ENCODE assay signal across 27 cellular contexts in the genomic region with DNA sequence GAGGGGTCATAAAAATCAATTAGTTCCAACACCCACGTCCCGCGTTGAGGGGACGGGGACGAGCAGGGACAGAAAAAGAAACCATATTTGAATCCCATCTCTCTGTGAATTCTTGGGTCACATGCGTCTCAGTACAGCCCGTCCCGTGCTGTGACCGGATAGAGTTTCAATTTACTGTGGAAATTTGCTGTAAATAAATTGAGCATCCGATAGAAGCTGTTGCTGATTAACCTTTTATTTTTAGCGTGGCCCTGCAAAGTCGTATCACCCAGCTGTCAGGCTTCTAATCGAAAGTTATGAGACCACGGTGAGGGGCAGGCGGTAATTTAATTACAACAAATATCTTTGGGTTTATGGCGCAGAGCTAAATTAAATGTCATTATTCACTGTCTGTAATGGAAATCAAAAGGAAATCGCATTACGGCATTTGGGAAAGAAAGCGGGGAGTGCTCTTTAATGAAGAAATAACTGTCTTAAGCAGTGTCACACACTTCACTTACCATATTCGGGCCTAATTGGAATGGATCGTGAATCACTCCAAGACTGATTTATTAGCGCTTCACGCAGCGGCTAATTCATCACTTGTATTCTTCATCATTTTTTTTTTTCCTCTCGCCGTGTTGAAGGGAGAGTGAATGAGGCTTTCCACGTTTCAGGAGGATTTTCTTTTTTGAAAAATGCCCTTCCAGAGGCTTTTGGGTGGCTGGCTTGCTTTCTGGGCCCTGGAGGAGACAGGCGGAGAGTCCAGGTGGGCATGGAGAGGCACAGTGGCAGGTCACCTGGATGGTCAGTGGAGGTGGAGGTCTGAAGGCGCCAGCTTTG. TPM values are rescaled to one million over a fixed set of nuclear protein-coding genes. Genes with fewer than 3 reads are reported as not detected.
DNase-seq lines count a peak whose midpoint lies in the region; ATAC-seq and TF ChIP-seq lines count a peak whose summit lies in the region.
"Had no signal": no experiment of that assay in that cellular context is flagged by ENCODE, and none has a peak within 500 bp of the region (broad histone marks: within the 10 kb centered on the region; RNA-seq: fewer than 3 reads in every experiment).

No MANE protein-coding gene starts in this region.

- no peaks in the 10 kb centered on the region for H3K4me1 ChIP-seq in MM.1S (ENCODE audit: low read length)
- H3K4me1 ChIP-seq: BLaER1 treated with 17β-estradiol and CSF1 and Interleukin-3, amounts not matched to agents 10 nM and 100 nM; vagina had no signal

- H3K4me3 ChIP-seq in MM.1S (ENCODE audit: low read length): no peak overlapping the region; the same call in 1 of the 2 replicates
- H3K4me3 ChIP-seq: BLaER1 treated with 17β-estradiol and CSF1 and Interleukin-3, amounts not matched to agents 10 nM and 100 nM; vagina had no signal

- no peak overlapping the region for H3K9ac ChIP-seq in MM.1S (ENCODE audit: low read length)
- H3K9ac ChIP-seq: BLaER1 treated with 17β-estradiol and CSF1 and Interleukin-3, amounts not matched to agents 10 nM and 100 nM had no signal

- H3K9me3 Mint-ChIP-seq in activated naive CD4-positive, alpha-beta T cell treated with anti-CD3 and anti-CD28 coated beads, Interleukin-2, amount 10 ng/mL, durations not matched to agents 7 days and 5 days: no peaks in the 10 kb centered on the region
- H3K9me3 Mint-ChIP-seq in glutamatergic neuron (ENCODE audit: unreplicated experiment): peaks cover 26% of the 10 kb centered on the region
- no peaks in the 10 kb centered on the region for H3K9me3 Mint-ChIP-seq in stimulated activated naive B cell treated with anti-CD40 and anti-IgM and Interleukin-4, amounts not matched to agents 10 μg/mL and 1 μg/mL and 100 μg/mL, for 72 hours

- H3K9me3 ChIP-seq in MM.1S (replicated peaks; ENCODE audit: insufficient read depth, low read length): no peaks in the 10 kb centered on the region
- H3K9me3 ChIP-seq: vagina had no signal

- no peaks in the 10 kb centered on the region for H3K9me2 ChIP-seq in MM.1S (replicated peaks; ENCODE audit: insufficient read depth, low read length)

- H3K27ac Mint-ChIP-seq in activated naive CD4-positive, alpha-beta T cell treated with anti-CD3 and anti-CD28 coated beads, Interleukin-2, amount 10 ng/mL, durations not matched to agents 7 days and 5 days: peak overlapping the region; percentile 55
- no peak overlapping the region for H3K27ac Mint-ChIP-seq in glutamatergic neuron (ENCODE audit: unreplicated experiment)
- peak overlapping the region; percentile 44 for H3K27ac Mint-ChIP-seq in stimulated activated naive B cell treated with anti-CD40 and anti-IgM and Interleukin-4, amounts not matched to agents 10 μg/mL and 1 μg/mL and 100 μg/mL, for 72 hours

- CTCF ChIA-PET in activated naive CD4-positive, alpha-beta T cell treated with anti-CD3 and anti-CD28 coated beads, Interleukin-2, amount 10 ng/mL, durations not matched to agents 7 days and 5 days (lab: Charles Lee): no interaction called here

- no peaks in the 10 kb centered on the region for H4K20me1 ChIP-seq in MM.1S (ENCODE audit: insufficient read depth, low read length)

- no peak overlapping the region for H3K4me3 Mint-ChIP-seq in activated naive CD4-positive, alpha-beta T cell treated with anti-CD3 and anti-CD28 coated beads, Interleukin-2, amount 10 ng/mL, durations not matched to agents 7 days and 5 days
- H3K4me3 Mint-ChIP-seq in glutamatergic neuron (ENCODE audit: unreplicated experiment): peak overlapping the region; percentile 34
- peak overlapping the region in 1 of 2 donors; percentile 39 for H3K4me3 Mint-ChIP-seq in stimulated activated naive B cell treated with anti-CD40 and anti-IgM and Interleukin-4, amounts not matched to agents 10 μg/mL and 1 μg/mL and 100 μg/mL, for 72 hours

- ATAC-seq in stimulated activated naive B cell treated with anti-CD40 and anti-IgM and Interleukin-4, amounts not matched to agents 10 μg/mL and 1 μg/mL and 100 μg/mL, for 72 hours (replicated peaks): no peak
- no peak for ATAC-seq in HG02840 (IDR thresholded peaks at IDR 0.05; ENCODE audit: low FRiP score, unreplicated experiment)

- H2AFZ ChIP-seq in MM.1S (ENCODE audit: low read length): no peak overlapping the region

- in situ Hi-C loops in G401 (cut with HindIII; ENCODE audit: low sequenced_read_pairs): no loop called here

- no peak for DNase-seq in activated naive CD4-positive, alpha-beta T cell treated with anti-CD3 and anti-CD28 coated beads, Interleukin-2, amount 10 ng/mL, durations not matched to agents 7 days and 5 days
- DNase-seq in activated naive CD4-positive, alpha-beta T cell treated with anti-CD3 and anti-CD28 coated beads, Interleukin-2, amount 50 U/mL, for 16 hours: no peak
- DNase-seq in MM.1S: no peak
- DNase-seq in glutamatergic neuron: no peak
- DNase-seq in stimulated activated naive B cell treated with anti-CD40 and anti-IgM and Interleukin-4, amounts not matched to agents 10 μg/mL and 1 μg/mL and 100 μg/mL, for 72 hours: no peak
- DNase-seq in NCI-H2227 (lab: John Stamatoyannopoulos, UW; ENCODE audit: unreplicated experiment): no peak
- no peak for DNase-seq in G401 (ENCODE audit: low spot score)
- DNase-seq: ACHN; activated CD4-positive, alpha-beta T cell treated with anti-CD3 and anti-CD28 coated beads, Interleukin-2, amount 50 U/mL, for 1 hour; activated gamma-delta T cell; anterior cingulate cortex; Calu3; caudate nucleus; hypothalamus; NCI-H2107; NK-92 treated with Interleukin-12 subunit alpha and Interleukin-12 subunit beta, amount 100 ng/mL, for 24 hours; occipital lobe had no signal

- no peaks in the 10 kb centered on the region for H3K36me3 ChIP-seq in MM.1S (replicated peaks; ENCODE audit: insufficient read depth, low read length)
- H3K36me3 ChIP-seq: BLaER1 treated with 17β-estradiol and CSF1 and Interleukin-3, amounts not matched to agents 10 nM and 100 nM; vagina had no signal

- peaks cover 33% of the 10 kb centered on the region for H3K27me3 ChIP-seq in MM.1S (replicated peaks; ENCODE audit: insufficient read depth, low read length)

- H3K4me2 ChIP-seq in MM.1S (ENCODE audit: low read depth, low read length): peak overlapping the region; percentile 21; the same call in 1 of the 2 replicates
- H3K4me2 ChIP-seq: BLaER1 treated with 17β-estradiol and CSF1 and Interleukin-3, amounts not matched to agents 10 nM and 100 nM had no signal

- H3K27me3 Mint-ChIP-seq in activated naive CD4-positive, alpha-beta T cell treated with anti-CD3 and anti-CD28 coated beads, Interleukin-2, amount 10 ng/mL, durations not matched to agents 7 days and 5 days: peaks cover 93% of the 10 kb centered on the region
- H3K27me3 Mint-ChIP-seq in glutamatergic neuron (ENCODE audit: unreplicated experiment): peaks cover 41% of the 10 kb centered on the region
- H3K27me3 Mint-ChIP-seq in stimulated activated naive B cell treated with anti-CD40 and anti-IgM and Interleukin-4, amounts not matched to agents 10 μg/mL and 1 μg/mL and 100 μg/mL, for 72 hours: peaks cover 67 to 88% of the 10 kb centered on the region in 2 donors

- no peak overlapping the region for H3K27ac ChIP-seq in MM.1S (ENCODE audit: low read length)
- H3K27ac ChIP-seq: BLaER1 treated with 17β-estradiol and CSF1 and Interleukin-3, amounts not matched to agents 10 nM and 100 nM; vagina had no signal

- H3K4me1 Mint-ChIP-seq in activated naive CD4-positive, alpha-beta T cell treated with anti-CD3 and anti-CD28 coated beads, Interleukin-2, amount 10 ng/mL, durations not matched to agents 7 days and 5 days: no peaks in the 10 kb centered on the region
- H3K4me1 Mint-ChIP-seq in glutamatergic neuron (ENCODE audit: low read depth, unreplicated experiment): peaks cover 18% of the 10 kb centered on the region
- H3K4me1 Mint-ChIP-seq in stimulated activated naive B cell treated with anti-CD40 and anti-IgM and Interleukin-4, amounts not matched to agents 10 μg/mL and 1 μg/mL and 100 μg/mL, for 72 hours: peaks cover 15 to 19% of the 10 kb centered on the region in 2 donors

- no peaks in the 10 kb centered on the region for H3F3A ChIP-seq in MM.1S (ENCODE audit: insufficient read depth, low read length)

- TF ChIP-seq CTCF in MM.1S (IDR thresholded peaks at IDR 0.05; ENCODE audit: low read length): no peak
- no peak for TF ChIP-seq CTCF in glutamatergic neuron (IDR thresholded peaks at IDR 0.05; ENCODE audit: partially characterized antibody, unreplicated experiment)

- no peaks in the 10 kb centered on the region for H3K36me3 Mint-ChIP-seq in activated naive CD4-positive, alpha-beta T cell treated with anti-CD3 and anti-CD28 coated beads, Interleukin-2, amount 10 ng/mL, durations not matched to agents 7 days and 5 days
- no peaks in the 10 kb centered on the region for H3K36me3 Mint-ChIP-seq in glutamatergic neuron (ENCODE audit: unreplicated experiment)
- H3K36me3 Mint-ChIP-seq in stimulated activated naive B cell treated with anti-CD40 and anti-IgM and Interleukin-4, amounts not matched to agents 10 μg/mL and 1 μg/mL and 100 μg/mL, for 72 hours: no peaks in the 10 kb centered on the region

- H3K79me2 ChIP-seq in MM.1S (ENCODE audit: low read length): no peaks in the 10 kb centered on the region

RNA-seq across cellular contexts. Expression of gene SHOX, which starts 7.3 kb away (rescaled TPM):
- 0.22 TPM for total RNA-seq in glutamatergic neuron (ENCODE audit: unreplicated experiment)
- not detected in 2 replicates for total RNA-seq in G401 (2014; rRNA removed; shearing (Covaris generic))
- total RNA-seq: Calu3; Daoy; dermis microvascular lymphatic vessel endothelial cell; epithelial cell of proximal tubule; frontal cortex; NCI-H460; renal cortical epithelial cell; T-helper 1 cell treated with Interleukin-12 subunit alpha and Interleukin-12 subunit beta and Interleukin-4 antibody, amounts not matched to agents 30 ng/mL and 1 ng/mL, for 36 hours; vagina had no signal
